In the genomic region with DNA sequence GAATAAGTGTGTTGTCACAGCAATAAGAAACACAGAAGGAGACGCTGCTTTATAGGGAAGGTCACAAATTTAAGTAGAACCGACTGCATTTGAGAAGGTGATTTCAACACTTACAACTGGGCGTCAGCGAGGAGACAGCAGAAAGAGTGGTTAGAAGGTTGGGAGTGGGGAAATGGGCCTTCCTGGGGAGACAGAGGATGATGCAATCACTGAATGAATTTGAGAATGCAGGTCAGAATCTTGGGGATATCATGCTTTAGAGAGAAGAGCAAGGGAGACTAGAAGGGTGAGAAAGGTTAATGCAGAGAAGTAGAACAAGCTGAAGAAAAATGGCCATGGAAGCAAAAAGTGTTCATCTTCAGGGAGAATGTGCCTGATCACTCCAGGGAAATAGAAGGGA, we compare ENCODE assay signal across 2 cellular contexts.
TF ChIP-seq lines count a peak whose summit lies in the region.

No MANE protein-coding gene starts in this region.

TF ChIP-seq in GM23338, 12 proteins besides CTCF, POLR2A, EP300 and RAD21:
- TF ChIP-seq POLR2AphosphoS5 (IDR thresholded peaks at IDR 0.05; ENCODE audit: low read depth) (no peak), STAT1 (IDR thresholded peaks at IDR 0.05; ENCODE audit: unreplicated experiment) (no peak), CREB1 (CRISPR knock-in tag; IDR thresholded peaks at IDR 0.05; ENCODE audit: low read depth) (no peak)

TF ChIP-seq in IMR-90, 13 proteins besides CTCF, POLR2A, EP300 and RAD21:
- TF ChIP-seq CEBPB (IDR thresholded peaks at IDR 0.05; ENCODE audit: low read depth, low read length) (peak; percentile 33; the same call in 1 of the 2 replicates), RCOR1 (IDR thresholded peaks at IDR 0.05; ENCODE audit: insufficient replicate concordance, low read length) (no peak)
